ENCODE assay signal across 2 cellular contexts in genomic region chr19:55117063-55117635, GRCh38.
TF ChIP-seq lines count a peak whose summit lies in the region.

No MANE protein-coding gene starts in this region.

TF ChIP-seq in IMR-90, 13 proteins besides CTCF, POLR2A, EP300 and RAD21:
- no peak for TF ChIP-seq BHLHE40 (IDR thresholded peaks at IDR 0.05; ENCODE audit: low read depth, low read length)
- TF ChIP-seq MAZ (IDR thresholded peaks at IDR 0.05; ENCODE audit: borderline replicate concordance, low read depth, low read length): peak; percentile 8; the same call in 1 of the 2 replicates
- no peak for TF ChIP-seq NFE2L2 (IDR thresholded peaks at IDR 0.05; ENCODE audit: low read depth, low read length)
- no peak for TF ChIP-seq USF2 (IDR thresholded peaks at IDR 0.05; ENCODE audit: low read depth, low read length)

TF ChIP-seq in endothelial cell of umbilical vein, 7 proteins besides CTCF, POLR2A, EP300 and RAD21:
- no peak for TF ChIP-seq EZH2 (IDR thresholded peaks at IDR 0.05; ENCODE audit: borderline replicate concordance, low read depth, low read length, severe bottlenecking)
- TF ChIP-seq MAX (IDR thresholded peaks at IDR 0.05; ENCODE audit: insufficient read depth, insufficient read length): no peak
- TF ChIP-seq GATA2 (IDR thresholded peaks at IDR 0.05; ENCODE audit: insufficient read depth, insufficient read length, low read depth, low read length): no peak
- no peak for TF ChIP-seq JUN (IDR thresholded peaks at IDR 0.05; ENCODE audit: borderline replicate concordance, insufficient read depth, insufficient read length, low read depth)
- TF ChIP-seq POLR2AphosphoS5 (IDR thresholded peaks at IDR 0.05; ENCODE audit: insufficient read depth, low read depth, low read length): no peak
- TF ChIP-seq FOS (IDR thresholded peaks at IDR 0.05; ENCODE audit: borderline replicate concordance, insufficient read depth, low read length): no peak
- TF ChIP-seq MYC (IDR thresholded peaks at IDR 0.05; ENCODE audit: low read depth, low read length): no peak
